Comparison of ENCODE assay signal across 9 cellular contexts in the genomic region with DNA sequence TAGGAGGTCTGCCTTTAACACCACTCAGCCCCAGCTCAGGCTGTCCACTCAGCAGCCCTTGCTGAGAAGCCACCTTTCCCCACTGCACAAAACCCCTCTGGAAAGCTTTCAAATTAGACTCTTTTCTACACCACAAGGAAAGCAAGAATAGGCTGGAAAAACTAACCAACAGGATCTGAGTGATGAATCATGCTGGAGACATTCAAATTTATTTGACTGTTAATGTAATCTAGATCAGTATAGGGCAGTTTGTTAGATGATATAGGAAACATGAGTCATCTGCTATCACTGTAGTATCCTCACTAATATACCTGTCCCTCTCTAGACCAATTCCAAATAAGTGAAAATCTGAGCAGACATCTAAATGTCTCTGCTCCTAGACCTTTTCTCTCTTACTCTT.
DNase-seq lines count a peak whose midpoint lies in the region; TF ChIP-seq lines count a peak whose summit lies in the region.
"Had no signal": no experiment of that assay in that cellular context is flagged by ENCODE, and none has a peak within 500 bp of the region (broad histone marks: within the 10 kb centered on the region; RNA-seq: fewer than 3 reads in every experiment).

No MANE protein-coding gene starts in this region.

- TF ChIP-seq CTCF in AG10803 (conservative IDR thresholded peaks at IDR 0.05; ENCODE audit: low read length) (no peak), astrocyte of the spinal cord (IDR thresholded peaks at IDR 0.05; ENCODE audit: low read depth, low read length) (no peak)

- no peak overlapping the region for H3K4me3 ChIP-seq in AG10803 (ENCODE audit: low read length)
- H3K4me3 ChIP-seq in astrocyte of the spinal cord (ENCODE audit: low read depth, low read length), result no peak overlapping the region
- H3K4me3 ChIP-seq: esophagus squamous epithelium had no signal

- in situ Hi-C loops in astrocyte of the spinal cord (cut with HindIII; ENCODE audit: low sequenced_read_pairs), result no loop called here

- DNase-seq in AG10803 (ENCODE audit: low read depth) (peak; percentile 31), HT-29 (ENCODE audit: low spot score) (peak; percentile 18), astrocyte of the spinal cord (ENCODE audit: low read depth, low spot score) (peak; percentile 64), kidney glomerular epithelial cell (lab: John Stamatoyannopoulos, UW) (peak; percentile 22), amniotic stem cell (lab: John Stamatoyannopoulos, UW) (no peak), NCI-H2171 treated with DMSO at 0.1 percent for 48 hours (lab: John Stamatoyannopoulos, UW) (no peak)
- DNase-seq in stimulated activated naive CD4-positive, alpha-beta T cell (lab: John Stamatoyannopoulos, UW), result no peak
- DNase-seq in effector CD8-positive, alpha-beta T cell (lab: John Stamatoyannopoulos, UW), result no peak
- DNase-seq: esophagus squamous epithelium had no signal

Comparison
In these comparisons a context has a peak if more than half of its experiments do, and no peak if none do; other contexts are left out.
1. DNase-seq: peak in AG10803 (single experiment), HT-29 (single experiment), astrocyte of the spinal cord (single experiment) and kidney glomerular epithelial cell (single experiment); none in stimulated activated naive CD4-positive, alpha-beta T cell (0 of 6), effector CD8-positive, alpha-beta T cell (single experiment), amniotic stem cell (single experiment) and NCI-H2171 treated with DMSO at 0.1 percent for 48 hours (single experiment).